1 cellular context compared by ENCODE assay signal in the genomic region with DNA sequence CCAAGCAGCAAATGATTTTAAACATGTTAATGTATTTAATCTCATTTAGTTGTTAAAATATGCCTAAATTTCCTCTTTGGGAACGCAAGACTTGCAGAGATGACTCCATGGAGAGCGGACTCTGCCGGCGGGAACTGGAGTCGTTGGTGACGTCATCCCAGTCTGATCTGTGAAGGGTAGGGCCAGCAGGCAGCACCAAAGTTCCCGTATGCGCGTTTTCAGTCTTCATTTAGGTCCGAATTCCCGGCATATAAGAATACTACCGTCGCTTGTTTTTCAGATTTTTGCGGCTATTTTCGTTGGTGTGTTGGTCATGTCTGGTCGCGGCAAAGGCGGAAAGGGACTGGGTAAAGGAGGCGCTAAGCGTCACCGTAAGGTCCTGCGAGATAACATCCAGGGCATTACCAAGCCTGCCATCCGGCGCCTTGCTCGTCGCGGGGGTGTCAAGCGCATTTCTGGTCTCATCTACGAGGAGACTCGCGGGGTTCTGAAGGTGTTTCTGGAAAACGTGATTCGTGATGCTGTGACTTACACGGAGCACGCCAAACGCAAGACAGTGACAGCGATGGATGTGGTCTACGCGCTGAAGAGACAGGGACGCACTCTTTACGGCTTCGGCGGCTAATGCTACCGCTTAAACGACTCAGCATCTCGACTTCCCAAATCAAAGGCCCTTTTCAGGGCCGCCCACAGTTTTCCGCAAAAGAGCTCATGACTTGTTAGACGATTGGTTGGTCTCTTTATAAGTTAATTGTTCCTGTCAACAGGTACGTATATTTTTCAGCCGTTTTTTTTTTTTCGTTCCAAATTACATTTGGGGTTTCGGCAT.
A peak's percentile ranks its signal among the peaks of the same experiment; 100 is the strongest.
TF ChIP-seq lines count a peak whose summit lies in the region.

No MANE protein-coding gene starts in this region.

TF ChIP-seq in SK-N-SH, 30 proteins besides CTCF, POLR2A, EP300 and RAD21 (continued from another document):
- TF ChIP-seq REST (IDR thresholded peaks at IDR 0.05; ENCODE audit: low read depth, low read length) (peak; percentile 86), RCOR1 (IDR thresholded peaks at IDR 0.05; ENCODE audit: low read length) (peak; percentile 92), ZBTB33 (IDR thresholded peaks at IDR 0.05; ENCODE audit: borderline replicate concordance, low read depth) (peak; percentile 96), YY1 (IDR thresholded peaks at IDR 0.05; ENCODE audit: low read depth) (no peak), GABPA (IDR thresholded peaks at IDR 0.05; ENCODE audit: low read depth) (no peak), CHD2 (IDR thresholded peaks at IDR 0.05; ENCODE audit: low read length, partially characterized antibody) (peak; percentile 98), FOXM1 (IDR thresholded peaks at IDR 0.05; ENCODE audit: low read depth) (0 out of 2 replicates have a peak, but pooled peaks have one; percentile 59), SMC3 (IDR thresholded peaks at IDR 0.05; ENCODE audit: low read depth, low read length) (no peak), RFX5 (IDR thresholded peaks at IDR 0.05; ENCODE audit: low read length) (no peak), RXRA (IDR thresholded peaks at IDR 0.05; ENCODE audit: borderline replicate concordance, low read depth) (peak; percentile 79; the same call in 1 of the 2 replicates), MEF2A (IDR thresholded peaks at IDR 0.05; ENCODE audit: borderline replicate concordance, low read depth) (0 out of 2 replicates have a peak, but pooled peaks have one; percentile 22), FOXJ3 (CRISPR knock-in tag; IDR thresholded peaks at IDR 0.05) (no peak), USF1 (IDR thresholded peaks at IDR 0.05; ENCODE audit: borderline replicate concordance, low read depth) (no peak), TAF1 (IDR thresholded peaks at IDR 0.05; ENCODE audit: borderline replicate concordance, low read depth, low read length) (peak; percentile 99), IRF3 (IDR thresholded peaks at IDR 0.05; ENCODE audit: low read depth, low read length) (peak; percentile 88), POLR2AphosphoS5 (IDR thresholded peaks at IDR 0.05; ENCODE audit: low read depth, low read length) (peak; percentile 100), JUND (IDR thresholded peaks at IDR 0.05) (peak; percentile 79), EZH2phosphoT487 (IDR thresholded peaks at IDR 0.05; ENCODE audit: borderline replicate concordance, low read depth) (no peak), GATA2 (CRISPR knock-in tag; IDR thresholded peaks at IDR 0.05) (peak; percentile 44; the same call in 1 of the 2 replicates), TEAD4 (IDR thresholded peaks at IDR 0.05; ENCODE audit: borderline replicate concordance, insufficient read depth) (0 out of 2 replicates have a peak, but pooled peaks have one; percentile 19), PBX3 (IDR thresholded peaks at IDR 0.05) (peak; percentile 44; the same call in 1 of the 2 replicates), TCF12 (IDR thresholded peaks at IDR 0.05) (peak; percentile 70), MXI1 (IDR thresholded peaks at IDR 0.05; ENCODE audit: low read depth, low read length) (peak; percentile 65), FOSL2 (IDR thresholded peaks at IDR 0.05; ENCODE audit: borderline replicate concordance, low read depth) (no peak), NFIC (IDR thresholded peaks at IDR 0.05; ENCODE audit: borderline replicate concordance) (peak; percentile 55)
- TF ChIP-seq, protein P1, sequence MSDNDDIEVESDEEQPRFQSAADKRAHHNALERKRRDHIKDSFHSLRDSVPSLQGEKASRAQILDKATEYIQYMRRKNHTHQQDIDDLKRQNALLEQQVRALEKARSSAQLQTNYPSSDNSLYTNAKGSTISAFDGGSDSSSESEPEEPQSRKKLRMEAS (IDR thresholded peaks at IDR 0.05; ENCODE audit: low read depth): peak; percentile 78
- TF ChIP-seq, protein P2, sequence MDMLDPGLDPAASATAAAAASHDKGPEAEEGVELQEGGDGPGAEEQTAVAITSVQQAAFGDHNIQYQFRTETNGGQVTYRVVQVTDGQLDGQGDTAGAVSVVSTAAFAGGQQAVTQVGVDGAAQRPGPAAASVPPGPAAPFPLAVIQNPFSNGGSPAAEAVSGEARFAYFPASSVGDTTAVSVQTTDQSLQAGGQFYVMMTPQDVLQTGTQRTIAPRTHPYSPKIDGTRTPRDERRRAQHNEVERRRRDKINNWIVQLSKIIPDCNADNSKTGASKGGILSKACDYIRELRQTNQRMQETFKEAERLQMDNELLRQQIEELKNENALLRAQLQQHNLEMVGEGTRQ (IDR thresholded peaks at IDR 0.05; ENCODE audit: borderline replicate concordance, low read depth, low read length): no peak
TF ChIP-seq in SK-N-SH: peak in this region for 20.
